23 cellular contexts compared by ENCODE assay signal in the genomic region with DNA sequence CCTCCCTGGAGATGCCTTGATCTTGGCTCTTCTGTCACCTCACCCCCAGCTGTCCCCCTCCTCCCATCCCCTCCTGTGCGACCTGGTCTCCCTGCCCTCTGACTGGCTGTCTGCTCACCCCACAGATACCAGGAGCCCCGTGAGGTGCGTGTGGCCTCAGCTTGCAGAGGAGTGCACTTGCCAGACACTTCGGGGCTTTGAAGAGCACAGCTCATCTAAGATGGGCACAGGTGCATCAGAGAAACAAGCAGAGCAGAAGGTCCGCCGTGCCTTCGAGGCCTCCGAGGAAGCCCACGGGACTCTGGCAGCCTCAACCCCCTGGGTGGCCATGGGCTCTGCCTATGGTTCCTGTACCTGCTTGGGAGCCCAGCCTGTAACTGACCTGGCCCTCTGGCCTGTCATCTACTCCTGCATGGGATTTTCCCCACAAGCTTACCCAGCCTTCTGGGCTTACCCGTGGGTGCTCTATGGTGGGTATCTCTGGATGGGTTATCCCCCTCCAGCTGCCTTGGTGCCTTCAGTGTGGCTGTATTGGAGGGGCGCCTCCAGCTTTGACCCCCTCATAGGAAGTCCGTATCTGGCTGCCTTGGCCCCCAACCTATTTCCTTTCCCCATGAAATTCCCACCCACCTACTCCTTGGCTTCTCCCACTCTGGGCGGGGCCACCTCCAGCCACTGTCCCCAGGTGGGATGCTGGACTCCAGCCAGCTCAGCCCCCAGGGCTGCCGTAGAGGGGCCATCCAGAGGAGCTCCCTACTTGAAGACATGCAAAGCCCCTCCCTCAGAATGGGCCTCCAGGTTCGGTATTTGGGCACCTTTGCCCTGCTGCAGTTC. TPM values are rescaled to one million over a fixed set of nuclear protein-coding genes. Genes with fewer than 3 reads are reported as not detected.
A peak's percentile ranks its signal among the peaks of the same experiment; 100 is the strongest.
DNase-seq lines count a peak whose midpoint lies in the region; ATAC-seq, FAIRE-seq and TF ChIP-seq lines count a peak whose summit lies in the region.
"Had no signal": no experiment of that assay in that cellular context is flagged by ENCODE, and none has a peak within 500 bp of the region (broad histone marks: within the 10 kb centered on the region; RNA-seq: fewer than 3 reads in every experiment).

No MANE protein-coding gene starts in this region.

- WGBS in HepG2 (ENCODE audit: low lambda C conversion rate), result 55% methylated on average over 10 of the region's 15 CpGs
- whole genome bisulfite sequencing in sigmoid colon, 2 donors, result 78 to 79% methylated on average over 15 of the region's 15 CpGs

- TF ChIP-seq RAD21 in HepG2 (CRISPR knock-in tag; IDR thresholded peaks at IDR 0.05), result no peak

- H3K4me1 ChIP-seq in HepG2 (ENCODE audit: insufficient read depth, low read length), result peaks cover 16% of the 10 kb centered on the region
- no peaks in the 10 kb centered on the region for H3K4me1 ChIP-seq in sigmoid colon
- H3K4me1 ChIP-seq: SJCRH30 had no signal

- CTCF ChIA-PET in HepG2 (lab: Yijun Ruan, JAX; ENCODE audit: low intra/inter-chr PET ratio, low total read pairs), result no interaction called here

- H4K20me1 ChIP-seq in HepG2 (ENCODE audit: insufficient read depth, low read length), result no peaks in the 10 kb centered on the region

- no TSS peak for BruUV-seq in HepG2 (replicated peaks; lab: Mats Ljungman, UMichigan)

- intact Hi-C loops in HepG2 (cut with micrococcal nuclease; ENCODE audit: unreplicated experiment) (no loop called here), sigmoid colon (cut with DNase I) (no loop called here)

- H3K27ac ChIP-seq in HepG2 (ENCODE audit: extremely low read length, insufficient read depth, low read length), result no peak overlapping the region
- no peak overlapping the region for H3K27ac ChIP-seq in sigmoid colon
- H3K27ac ChIP-seq: RWPE1, SJCRH30 had no signal

- H3K27me3 ChIP-seq in H7 (ENCODE audit: control insufficient read depth, insufficient read depth, low read length) (no peaks in the 10 kb centered on the region), HepG2 (ENCODE audit: control insufficient read depth in 1 of 2, insufficient read depth in 2 of 2, low read length in 2 of 2) (peaks cover 0 to 12% of the 10 kb centered on the region in 2 experiments; a peak in 2 of 5 replicates), sigmoid colon (peaks cover 0 to 20% (median 9%) of the 10 kb centered on the region in 3 donors)

- H3K36me3 ChIP-seq in H7 (replicated peaks; ENCODE audit: control insufficient read depth, insufficient read depth, low read length) (no peaks in the 10 kb centered on the region), HepG2 (replicated peaks in 1 of 2; ENCODE audit: control insufficient read depth in 1 of 2, insufficient read depth in 2 of 2, low read length in 2 of 2) (no peaks in the 10 kb centered on the region), sigmoid colon (no peaks in the 10 kb centered on the region)
- H3K36me3 ChIP-seq: SJCRH30 had no signal

- TF ChIP-seq EP300 in HepG2 (IDR thresholded peaks at IDR 0.05; ENCODE audit: low read depth in 2 of 2, low read length in 2 of 2) (no peak), HepG2 (CRISPR knock-in tag; IDR thresholded peaks at IDR 0.05; ENCODE audit: borderline replicate concordance) (no peak), sigmoid colon (IDR thresholded peaks at IDR 0.05) (no peak)

- TF ChIP-seq CTCF in HepG2 (CRISPR knock-in tag; IDR thresholded peaks at IDR 0.05), result no peak
- no peak for TF ChIP-seq CTCF in sigmoid colon (IDR thresholded peaks at IDR 0.05)

- DNase-seq in AG20443 (ENCODE audit: low spot score) (peak; percentile 8), H7 (peak; percentile 28), HepG2 (ENCODE audit: low spot score) (no peak), sigmoid colon (peak; percentile 57), NCI-H2171 treated with DMSO at 0.1 percent for 48 hours (lab: John Stamatoyannopoulos, UW) (no peak), dermis blood vessel endothelial cell (no peak), NOMO-1 treated with DMSO at 0.1 percent for 48 hours (lab: John Stamatoyannopoulos, UW; ENCODE audit: unreplicated experiment) (no peak)
- DNase-seq: CD4-positive, alpha-beta T cell; EL; HFFc6; KBM-7; NCI-H1694 treated with DMSO at 0.1 percent for 48 hours; NCI-H2107; NCI-H2227 treated with DMSO at 0.1 percent for 48 hours; NCI-H524; NCI-H82; PC-3; SJCRH30 had no signal

- in situ Hi-C loops in HepG2 (cut with HindIII; ENCODE audit: extremely low pct_ligation_motif_present, low pct_unique_long_range_greater_than_20kb), result no loop called here

- FAIRE-seq in HepG2 (lab: Jason Lieb, UNC), result no peak
- FAIRE-seq: A204.1, GM12892, H54 had no signal

- H3K79me2 ChIP-seq in HepG2 (ENCODE audit: insufficient read depth, low read length), result no peaks in the 10 kb centered on the region

- peak; percentile 44 for ATAC-seq in HepG2
- ATAC-seq: PC-3 had no signal

- TF ChIP-seq POLR2A in HepG2 (IDR thresholded peaks at IDR 0.05; ENCODE audit: insufficient read depth in 1 of 2, low read depth in 2 of 2, low read length in 2 of 2), result no peak
- no peak for TF ChIP-seq POLR2A in sigmoid colon (IDR thresholded peaks at IDR 0.05)

- POLR2A ChIA-PET in HepG2 (lab: Yijun Ruan, JAX), result no interaction called here

- H3K9ac ChIP-seq in HepG2 (ENCODE audit: insufficient read depth, low read depth, low read length), result no peak overlapping the region

- H3K4me3 ChIP-seq in H7 (ENCODE audit: insufficient read depth, low read depth, low read length) (no peak overlapping the region), HepG2 (replicated peaks in 1 of 3; ENCODE audit: insufficient read depth in 1 of 3, low read depth in 2 of 3, low read length in 3 of 3) (no peak overlapping the region), sigmoid colon (no peak overlapping the region)
- H3K4me3 ChIP-seq: SJCRH30 had no signal

- 0 out of 2 replicates have a peak, but pooled peaks cover 7% of the 10 kb centered on the region for H3K9me3 ChIP-seq in HepG2 (ENCODE audit: low read length)
- H3K9me3 ChIP-seq in sigmoid colon, result peaks cover 0 to 5% (median 0%) of the 10 kb centered on the region in 4 donors
- H3K9me3 ChIP-seq: SJCRH30 had no signal

- H3K4me2 ChIP-seq in HepG2 (ENCODE audit: low read depth, low read length), result peak overlapping the region; percentile 23; the same call in 1 of the 2 replicates

- H2AFZ ChIP-seq in HepG2 (ENCODE audit: low read length), result no peak overlapping the region

TF ChIP-seq in HepG2, 621 proteins besides CTCF, POLR2A, EP300 and RAD21:
- no peak for TF ChIP-seq ZSCAN29 (CRISPR knock-in tag; conservative IDR thresholded peaks at IDR 0.05)

RNA-seq across cellular contexts. Expression of gene PRR23E, which starts 3.8 kb away (rescaled TPM):
- total RNA-seq in H7 (2014; rRNA removed; shearing (Covaris generic)), result not detected in 2 replicates
- total RNA-seq in HepG2 (2016; rRNA removed; fragmentation: Illumina TruSeq; extraction: Trizol) (not detected in 2 replicates), sigmoid colon (not detected), dermis blood vessel endothelial cell (not detected in 2 replicates)
- not detected in 2 replicates for total RNA-seq in HepG2 (2016; cell fraction: cytosol; rRNA removed; fragmentation: Illumina TruSeq; extraction: Trizol; ENCODE audit: low read depth)
- total RNA-seq in HepG2 (2016; cell fraction: insoluble cytoplasmic fraction; rRNA removed; fragmentation: Illumina TruSeq; extraction: Trizol), result not detected in 2 replicates
- total RNA-seq in HepG2 (2016; cell fraction: membrane; rRNA removed; fragmentation: Illumina TruSeq; extraction: Trizol), result not detected in 2 replicates
- total RNA-seq in HepG2 (2016; cell fraction: nucleus; rRNA removed; fragmentation: Illumina TruSeq; extraction: Trizol), result not detected in 2 replicates
- polyA plus RNA-seq in HepG2 (2011; rRNA removed) (not detected in 2 replicates), sigmoid colon (not detected)
- polyA plus RNA-seq in HepG2 (2011; cell fraction: cytosol; rRNA removed), result not detected in 2 replicates
- polyA plus RNA-seq in HepG2 (2011; cell fraction: nucleus; rRNA removed), result not detected in 2 replicates
- not detected in 2 replicates for polyA plus RNA-seq in HepG2 (2012)
- polyA plus RNA-seq in HepG2 (2016; cell fraction: cytosol; fragmentation: Illumina TruSeq; extraction: Trizol; ENCODE audit: low read depth), result not detected in 2 replicates
- polyA plus RNA-seq in HepG2 (2016; cell fraction: insoluble cytoplasmic fraction; fragmentation: Illumina TruSeq; extraction: Trizol; ENCODE audit: low read depth), result not detected in 2 replicates
- not detected in 2 replicates for polyA plus RNA-seq in HepG2 (2016; cell fraction: membrane; fragmentation: Illumina TruSeq; extraction: Trizol; ENCODE audit: low read depth)
- polyA plus RNA-seq in HepG2 (2016; cell fraction: nucleus; fragmentation: Illumina TruSeq; extraction: Trizol; ENCODE audit: insufficient read depth, low read depth), result not detected in 2 replicates
- polyA minus RNA-seq in HepG2 (2011; rRNA and poly(A)+ RNA removed; ENCODE audit: low replicate concordance), result not detected in 2 replicates
- not detected in 2 replicates for polyA minus RNA-seq in HepG2 (2011; cell fraction: cytosol; rRNA and poly(A)+ RNA removed)
- not detected in 2 replicates for polyA minus RNA-seq in HepG2 (2011; cell fraction: nucleus; rRNA and poly(A)+ RNA removed)
- total RNA-seq: CD4-positive, alpha-beta T cell; HFFc6; PC-3; SJCRH30 had no signal
- polyA plus RNA-seq: BJ had no signal

Comparison
In these comparisons a context has a peak if more than half of its experiments do, and no peak if none do; other contexts are left out.
1. DNase-seq: peak in AG20443 (single experiment), H7 (single experiment) and sigmoid colon (single experiment); none in HepG2 (single experiment), NCI-H2171 treated with DMSO at 0.1 percent for 48 hours (single experiment), dermis blood vessel endothelial cell (single experiment) and NOMO-1 treated with DMSO at 0.1 percent for 48 hours (single experiment).